ENCODE assay signal across 8 cellular contexts in the genomic region with DNA sequence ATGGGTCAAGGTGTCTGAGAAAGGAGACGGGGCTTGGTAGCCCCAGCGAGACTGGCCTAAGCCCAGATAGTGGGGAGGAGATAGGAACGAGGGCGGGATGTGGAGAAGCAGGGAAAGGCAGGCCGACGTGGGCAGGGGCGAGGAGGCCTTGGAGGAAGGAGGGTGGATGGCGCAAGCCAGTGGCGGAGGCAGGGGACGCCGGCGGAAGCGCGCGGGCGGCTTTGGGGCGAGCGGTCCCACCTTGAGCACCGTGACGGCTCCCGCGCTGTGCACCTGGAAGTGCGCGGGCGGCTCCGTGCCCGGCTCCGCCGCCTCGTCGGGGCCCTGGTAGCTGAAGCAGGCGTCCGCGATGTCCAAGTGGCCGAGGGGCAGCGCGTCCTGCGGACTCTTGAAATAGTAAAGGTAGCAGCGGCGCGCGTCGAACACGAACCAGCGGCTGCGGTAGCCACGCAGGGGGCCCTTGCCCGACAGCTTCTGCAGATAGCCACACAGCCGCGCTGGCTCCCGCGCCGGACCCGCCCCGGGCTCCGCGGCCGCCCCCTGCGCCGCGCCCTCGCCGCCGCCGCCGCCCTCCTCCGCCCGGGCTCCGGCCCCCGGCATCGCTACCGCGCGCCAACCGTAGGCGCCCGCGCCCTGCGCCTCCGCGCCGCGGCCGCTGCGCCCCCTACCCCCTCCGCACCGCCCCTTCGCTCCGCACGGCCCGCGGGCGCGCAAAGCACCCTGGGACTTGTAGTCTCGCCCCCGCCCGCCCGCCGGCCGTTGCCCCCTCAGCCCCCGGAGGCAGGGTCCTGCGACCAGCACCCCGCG. TPM values are rescaled to one million over a fixed set of nuclear protein-coding genes. Genes with fewer than 3 reads are reported as not detected.
A peak's percentile ranks its signal among the peaks of the same experiment; 100 is the strongest.
DNase-seq lines count a peak whose midpoint lies in the region; ATAC-seq and TF ChIP-seq lines count a peak whose summit lies in the region.

A gene (minus strand): TSS at position 659 of the 807 bp plus-strand sequence. CDS start 59 bp downstream, at position 600.

- peaks cover 44% of the 10 kb centered on the region for H3K4me1 ChIP-seq in CD4-positive, CD25-positive, alpha-beta regulatory T cell (ENCODE audit: control insufficient read depth, insufficient read depth, low read length, poor library complexity, severe bottlenecking)
- H3K4me1 ChIP-seq in ovary (ENCODE audit: insufficient read depth) (peaks cover 10% of the 10 kb centered on the region), transverse colon (peaks cover 20 to 60% (median 38%) of the 10 kb centered on the region in 4 donors)

- TF ChIP-seq POLR2A in ovary (IDR thresholded peaks at IDR 0.05): no peak
- TF ChIP-seq POLR2A in transverse colon (IDR thresholded peaks at IDR 0.05): peak; percentile 47

- no peaks in the 10 kb centered on the region for H3K36me3 ChIP-seq in CD4-positive, CD25-positive, alpha-beta regulatory T cell (ENCODE audit: control insufficient read depth, insufficient read depth, low read length)
- H3K36me3 ChIP-seq in ovary (no peaks in the 10 kb centered on the region), transverse colon (no peaks in the 10 kb centered on the region)

- in situ Hi-C loops in transverse colon (cut with MboI; ENCODE audit: low pct_ligation_motif_present in 1 of 4, low pct_unique_long_range_greater_than_20kb in 1 of 4, low sequenced_read_pairs in 3 of 4): no loop called here

- H3K9me3 ChIP-seq in CD4-positive, CD25-positive, alpha-beta regulatory T cell (ENCODE audit: control insufficient read depth in 2 of 2, low read length in 2 of 2): no peaks in the 10 kb centered on the region
- H3K9me3 ChIP-seq in ovary (no peaks in the 10 kb centered on the region), transverse colon (no peaks in the 10 kb centered on the region)

- H3K36me3 Mint-ChIP-seq in CD4-positive, CD25-positive, alpha-beta regulatory T cell: peaks cover 4% of the 10 kb centered on the region
- no peaks in the 10 kb centered on the region for H3K36me3 Mint-ChIP-seq in glutamatergic neuron (ENCODE audit: unreplicated experiment)

- WGBS in ovary, 3 donors: 0 to 1% (median 1%) methylated on average over 72 to 98 of the region's 104 CpGs
- 1% methylated on average over 48 of the region's 104 CpGs; no CpG with 5 or more reads in 1 of the 2 donors for WGBS in transverse colon (ENCODE audit: low coverage in 1 of 2), 2 donors

- H3K4me3 Mint-ChIP-seq in CD4-positive, CD25-positive, alpha-beta regulatory T cell: peak within 1 kb of the TSS; percentile 95 to 100 (median 98)
- peak within 1 kb of the TSS; percentile 96 for H3K4me3 Mint-ChIP-seq in glutamatergic neuron (ENCODE audit: unreplicated experiment)

- intact Hi-C loops in ovary (cut with DNase I): loop anchor here in 3 of 4 donors (5.0 to 10.0 kb wide), 3 partner anchors 65 to 72 kb away; no protein-coding TSS in a partner anchor
- intact Hi-C loops in transverse colon (cut with DNase I; ENCODE audit: low total_unique reads): no loop called here

- peak; percentile 65 to 73 (median 65) for DNase-seq in CD4-positive, CD25-positive, alpha-beta regulatory T cell
- DNase-seq in HL-60 (ENCODE audit: low read depth in 1 of 2, low spot score in 1 of 2) (peak in 1 of 2 experiments; percentile 76), SK-N-DZ (ENCODE audit: low spot score) (peak; percentile 51), glutamatergic neuron (peak; percentile 82), ovary (peak; percentile 72 to 83 (median 81)), transverse colon (peak; percentile 76)
- peak; percentile 80 for DNase-seq in activated naive CD4-positive, alpha-beta T cell treated with anti-CD3 and anti-CD28 coated beads, Interleukin-2, amount 50 U/mL, for 16 hours

- H3K9me3 Mint-ChIP-seq in CD4-positive, CD25-positive, alpha-beta regulatory T cell: peaks cover 0 to 3% (median 0%) of the 10 kb centered on the region in 7 donors
- peaks cover 2% of the 10 kb centered on the region for H3K9me3 Mint-ChIP-seq in glutamatergic neuron (ENCODE audit: unreplicated experiment)

- peaks cover 24 to 43% (median 31%) of the 10 kb centered on the region in 4 donors for H3K4me1 Mint-ChIP-seq in CD4-positive, CD25-positive, alpha-beta regulatory T cell
- H3K4me1 Mint-ChIP-seq in glutamatergic neuron (ENCODE audit: low read depth, unreplicated experiment): peaks cover 19% of the 10 kb centered on the region

- H3K27me3 Mint-ChIP-seq in CD4-positive, CD25-positive, alpha-beta regulatory T cell: no peaks in the 10 kb centered on the region
- peaks cover 2% of the 10 kb centered on the region for H3K27me3 Mint-ChIP-seq in glutamatergic neuron (ENCODE audit: unreplicated experiment)

- no peaks in the 10 kb centered on the region for H3K27me3 ChIP-seq in CD4-positive, CD25-positive, alpha-beta regulatory T cell (ENCODE audit: control insufficient read depth, insufficient read depth, low read length)
- no peaks in the 10 kb centered on the region for H3K27me3 ChIP-seq in HL-60 (ENCODE audit: insufficient read depth, poor library complexity, severe bottlenecking)
- no peaks in the 10 kb centered on the region for H3K27me3 ChIP-seq in ovary
- H3K27me3 ChIP-seq in transverse colon: no peaks in the 10 kb centered on the region

- ATAC-seq in CD4-positive, CD25-positive, alpha-beta regulatory T cell (ENCODE audit: low read depth in 2 of 2): peak; percentile 83 to 84
- ATAC-seq in GM19438 (IDR thresholded peaks at IDR 0.05; ENCODE audit: low read depth, unreplicated experiment): peak; percentile 62

- TF ChIP-seq EP300 in ovary (IDR thresholded peaks at IDR 0.05) (no peak), transverse colon (IDR thresholded peaks at IDR 0.05; ENCODE audit: low read depth) (no peak)

- peak within 1 kb of the TSS; percentile 96 to 99 (median 97) for H3K27ac Mint-ChIP-seq in CD4-positive, CD25-positive, alpha-beta regulatory T cell
- H3K27ac Mint-ChIP-seq in glutamatergic neuron (ENCODE audit: unreplicated experiment): peak within 1 kb of the TSS; percentile 86

- peak within 1 kb of the TSS; percentile 77 for H3K27ac ChIP-seq in CD4-positive, CD25-positive, alpha-beta regulatory T cell (ENCODE audit: insufficient read depth, low read length, poor library complexity, severe bottlenecking)
- H3K27ac ChIP-seq in HL-60 (replicated peaks): peak within 1 kb of the TSS; percentile 91
- peak within 1 kb of the TSS; percentile 93 to 95 for H3K27ac ChIP-seq in ovary
- H3K27ac ChIP-seq in transverse colon: peak within 1 kb of the TSS; percentile 95 to 99 (median 98)

- TF ChIP-seq CTCF in HL-60 (IDR thresholded peaks at IDR 0.05; ENCODE audit: insufficient read depth, low read length) (no peak), glutamatergic neuron (IDR thresholded peaks at IDR 0.05; ENCODE audit: partially characterized antibody, unreplicated experiment) (no peak), ovary (IDR thresholded peaks at IDR 0.05) (no peak), transverse colon (IDR thresholded peaks at IDR 0.05) (no peak)

- peak within 1 kb of the TSS; percentile 88 for H3K4me3 ChIP-seq in CD4-positive, CD25-positive, alpha-beta regulatory T cell (ENCODE audit: low read depth, low read length)
- H3K4me3 ChIP-seq in HL-60 (replicated peaks; ENCODE audit: insufficient read depth, low read length) (peak within 1 kb of the TSS; percentile 92), ovary (peak within 1 kb of the TSS; percentile 82), transverse colon (peak within 1 kb of the TSS; percentile 75 to 97 (median 94))

RNA-seq across cellular contexts. Expression of the gene that starts here (rescaled TPM):
- total RNA-seq in CD4-positive, CD25-positive, alpha-beta regulatory T cell: 117 TPM
- polyA plus RNA-seq in CD4-positive, CD25-positive, alpha-beta regulatory T cell: 10 to 100 TPM; 12.2 to 17.9 (median 15.4) TPM
- 13.1 and 13.7 TPM in 2 replicates for polyA plus RNA-seq in SK-N-DZ (2014; cell fraction: cytosol; rRNA removed)
- polyA plus RNA-seq in SK-N-DZ (2014; cell fraction: nucleus; rRNA removed): 15.9 and 26.6 TPM in 2 replicates
- 45.3 TPM for total RNA-seq in glutamatergic neuron (ENCODE audit: unreplicated experiment)
- 100 to 1,000 TPM in 4 of 7 donors, 10 to 100 TPM in 3; 42.3 to 146 (median 115) TPM for total RNA-seq in ovary
- polyA plus RNA-seq in ovary: 100 to 1,000 TPM in 1 of 2 donors, 10 to 100 TPM in 1; 53.3 to 122 TPM
- 10 to 100 TPM; 40.4 to 62.6 (median 53.8) TPM for total RNA-seq in transverse colon
